ENCODE assay signal across 11 cellular contexts in genomic region chr14:90278199-90279175, GRCh38.
"Had no signal": no experiment of that assay in that cellular context is flagged by ENCODE, and none has a peak within 500 bp of the region (broad histone marks: within the 10 kb centered on the region; RNA-seq: fewer than 3 reads in every experiment).

No MANE protein-coding gene starts in this region.

- DNase-seq: activated CD4-positive, alpha-beta memory T cell treated with anti-CD3 and anti-CD28 coated beads for 36 hours; activated naive CD4-positive, alpha-beta T cell treated with anti-CD3 and anti-CD28 coated beads, Interleukin-2, amount 10 ng/mL, durations not matched to agents 7 days and 5 days; body of pancreas; mesendoderm; stimulated activated CD4-positive, alpha-beta T cell treated with anti-CD3 and anti-CD28 coated beads, Interleukin-1b, Interleukin-23, amount 100 ng/mL, for 48 hours; stimulated activated naive CD8-positive, alpha-beta T cell treated with anti-CD3 and anti-CD28 coated beads, Interleukin-15, Interleukin-2, amounts not matched to agents 100 U/mL and 50 U/mL, for 24 hours; T1000 had no signal

- H3K27ac ChIP-seq: body of pancreas, esophagus muscularis mucosa, SJSA1, suprapubic skin, VCaP had no signal

- H3K9me3 ChIP-seq: body of pancreas, esophagus muscularis mucosa, SJSA1, suprapubic skin had no signal

- H3K4me1 ChIP-seq: body of pancreas had no signal

- H3K27me3 ChIP-seq: body of pancreas, esophagus muscularis mucosa, SJSA1, suprapubic skin had no signal

- H3K4me3 ChIP-seq: body of pancreas, esophagus muscularis mucosa, SJSA1, suprapubic skin had no signal

- ATAC-seq: body of pancreas; stimulated activated naive CD8-positive, alpha-beta T cell treated with anti-CD3 and anti-CD28 coated beads, Interleukin-15, Interleukin-2, amounts not matched to agents 100 U/mL and 50 U/mL, for 24 hours had no signal
